Comparison of ENCODE assay signal across 9 cellular contexts in the genomic region with DNA sequence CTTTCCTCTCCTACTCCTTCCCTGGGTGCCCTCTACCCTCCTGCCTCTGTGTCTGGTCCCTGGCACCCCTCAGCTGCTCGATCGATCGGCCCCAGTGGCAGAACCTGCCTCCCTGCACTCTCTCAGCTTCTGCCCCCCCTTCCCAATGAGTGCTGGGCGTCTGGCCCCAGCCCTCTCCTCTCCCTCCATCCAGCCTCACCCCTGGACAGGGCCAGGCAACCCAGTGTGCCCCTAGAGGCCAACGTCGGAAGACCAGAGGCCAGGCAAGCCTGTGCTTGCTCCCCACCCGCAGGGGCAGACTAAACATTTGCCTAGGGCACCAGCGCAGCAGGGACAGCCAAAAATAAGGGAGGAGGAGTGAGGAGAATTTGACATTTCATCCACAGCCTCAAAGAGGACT. TPM values are rescaled to one million over a fixed set of nuclear protein-coding genes. Genes with fewer than 3 reads are reported as not detected.
DNase-seq lines count a peak whose midpoint lies in the region; ATAC-seq, FAIRE-seq and TF ChIP-seq lines count a peak whose summit lies in the region.
"Had no signal": no experiment of that assay in that cellular context is flagged by ENCODE, and none has a peak within 500 bp of the region (broad histone marks: within the 10 kb centered on the region; RNA-seq: fewer than 3 reads in every experiment).

No MANE protein-coding gene starts in this region.

- no peaks in the 10 kb centered on the region for H3K27me3 ChIP-seq in keratinocyte (ENCODE audit: control insufficient read depth, extremely low read depth, insufficient read depth, low read length)
- H3K27me3 ChIP-seq in testis, result no peaks in the 10 kb centered on the region

- no peaks in the 10 kb centered on the region for H3K79me2 ChIP-seq in keratinocyte (ENCODE audit: control insufficient read depth, insufficient read depth, low read length)

- intact Hi-C loops in testis (cut with DNase I; ENCODE audit: low total_unique reads), result no loop called here

- ATAC-seq in GM21576 (IDR thresholded peaks at IDR 0.05; ENCODE audit: unreplicated experiment) (peak; percentile 63), GM18505 (IDR thresholded peaks at IDR 0.05; ENCODE audit: unreplicated experiment) (no peak), GM18519 (IDR thresholded peaks at IDR 0.05; ENCODE audit: low FRiP score, unreplicated experiment) (no peak)

- TF ChIP-seq CTCF in keratinocyte (optimal IDR thresholded peaks at IDR 0.05 in 1 of 3, IDR thresholded peaks at IDR 0.05 in 1 of 3, conservative IDR thresholded peaks at IDR 0.05 in 1 of 3; ENCODE audit: extremely low read depth in 1 of 3, insufficient read depth in 2 of 3, low read length in 3 of 3), result peak; percentile 59 to 68 (median 65)
- peak in 2 of 3 experiments; percentile 16 to 30 for TF ChIP-seq CTCF in testis (IDR thresholded peaks at IDR 0.05)

- H3K4me3 ChIP-seq in keratinocyte (ENCODE audit: control insufficient read depth in 2 of 3, extremely low read depth in 1 of 3, insufficient read depth in 2 of 3, low read depth in 1 of 3, low read length in 3 of 3) (no peak overlapping the region), testis (no peak overlapping the region)
- H3K4me3 ChIP-seq: lung had no signal

- H3K36me3 ChIP-seq in keratinocyte (ENCODE audit: control insufficient read depth in 2 of 2, extremely low read depth in 1 of 2, insufficient read depth in 2 of 2, low read length in 2 of 2), result no peaks in the 10 kb centered on the region
- H3K36me3 ChIP-seq in testis (ENCODE audit: low read depth, missing control alignments), result no peaks in the 10 kb centered on the region

- H3K9me3 ChIP-seq in keratinocyte (ENCODE audit: control insufficient read depth, low read depth, low read length) (no peaks in the 10 kb centered on the region), testis (no peaks in the 10 kb centered on the region)

- H3K4me2 ChIP-seq in keratinocyte (ENCODE audit: control insufficient read depth, extremely low read depth, insufficient read depth, low read depth, low read length), result peak overlapping the region; percentile 6

- no peak for TF ChIP-seq POLR2A in testis (IDR thresholded peaks at IDR 0.05)
- TF ChIP-seq POLR2A in GM18505 (IDR thresholded peaks at IDR 0.05; ENCODE audit: borderline replicate concordance, extremely low read depth, insufficient read depth, insufficient read length), result no peak

- dilution Hi-C loops in keratinocyte (cut with MboI; ENCODE audit: extremely low pct_ligation_motif_present, low sequenced_read_pairs), result no loop called here

- peaks cover 40% of the 10 kb centered on the region for H3K4me1 ChIP-seq in keratinocyte (ENCODE audit: control insufficient read depth, extremely low read depth, insufficient read depth, low read length)
- H3K4me1 ChIP-seq in testis, result no peaks in the 10 kb centered on the region

- H3K9me1 ChIP-seq in keratinocyte (ENCODE audit: control insufficient read depth, extremely low read depth, insufficient read depth, low read length), result no peaks in the 10 kb centered on the region

- no peak for FAIRE-seq in keratinocyte (lab: Jason Lieb, UNC)

- no peaks in the 10 kb centered on the region for H4K20me1 ChIP-seq in keratinocyte (ENCODE audit: control insufficient read depth, extremely low read depth, insufficient read depth, low read length)

- H3K9ac ChIP-seq in keratinocyte (ENCODE audit: control insufficient read depth, extremely low read depth, insufficient read depth, low read length), result no peak overlapping the region

- 44 to 52% methylated on average over 8 of the region's 8 CpGs for WGBS in testis, 2 donors

- DNase-seq in COR-L47 (lab: John Stamatoyannopoulos, UW) (peak; percentile 39), NCI-H2171 (lab: John Stamatoyannopoulos, UW) (peak; percentile 32), keratinocyte (ENCODE audit: low read depth, low spot score) (no peak), testis (peak; percentile 34)
- DNase-seq in activated naive CD4-positive, alpha-beta T cell treated with anti-CD3 and anti-CD28 coated beads, Interleukin-2, amount 50 U/mL, for 16 hours, result peak; percentile 28

- H3K27ac ChIP-seq in keratinocyte (ENCODE audit: control insufficient read depth, insufficient read depth, low read length), result no peak overlapping the region
- H3K27ac ChIP-seq in testis, result no peak overlapping the region

- no peak overlapping the region for H2AFZ ChIP-seq in keratinocyte (ENCODE audit: control insufficient read depth, low read length)

RNA-seq across cellular contexts. Expression of a gene that starts 43.5 kb away (rescaled TPM):
- polyA plus RNA-seq in keratinocyte, result 0.39 to 1.5 TPM (median 0.42 TPM) in 3 replicates
- not detected for polyA plus RNA-seq in keratinocyte (2011; ENCODE audit: low read depth)
- polyA plus RNA-seq in keratinocyte (2011; cell fraction: cytosol; rRNA removed), result 0.38 and 0.39 TPM in 2 replicates
- 2.4 and 3.1 TPM in 2 replicates for polyA plus RNA-seq in keratinocyte (2011; cell fraction: nucleus; rRNA removed)
- polyA plus RNA-seq in keratinocyte (2012; ENCODE audit: low replicate concordance), result 1.6 TPM in 1 of 2 replicates, not detected in the other
- 0.30 to 2.5 TPM (median 1.1 TPM) in 3 replicates for polyA minus RNA-seq in keratinocyte
- not detected for polyA minus RNA-seq in keratinocyte (2011; cell fraction: cytosol; rRNA and poly(A)+ RNA removed)
- 2.2 and 2.4 TPM in 2 replicates for polyA minus RNA-seq in keratinocyte (2011; cell fraction: nucleus; rRNA and poly(A)+ RNA removed)
- total RNA-seq in testis, result 1 to 10 TPM; 8.1 to 8.3 TPM
- 18.4 TPM for polyA plus RNA-seq in testis (ENCODE audit: insufficient read depth, low read depth, low replicate concordance)
